24 cellular contexts compared by ENCODE assay signal in genomic region chr3:58258392-58259040, GRCh38. TPM values are rescaled to one million over a fixed set of nuclear protein-coding genes. Genes with fewer than 3 reads are reported as not detected.
"Had no signal": no experiment of that assay in that cellular context is flagged by ENCODE, and none has a peak within 500 bp of the region (broad histone marks: within the 10 kb centered on the region; RNA-seq: fewer than 3 reads in every experiment).

No MANE protein-coding gene starts in this region.

- FAIRE-seq: colon, keratinocyte had no signal

- H3K27me3 Mint-ChIP-seq: activated CD4-positive, alpha-beta memory T cell treated with anti-CD3 and anti-CD28 coated beads, Interleukin-2, amount 10 ng/mL, durations not matched to agents 7 days and 5 days; activated CD4-positive, alpha-beta T cell treated with anti-CD3 and anti-CD28 coated beads, Interleukin-2, amount 10 ng/mL, durations not matched to agents 24 days and 14 days; naive B cell; progenitor cell of endocrine pancreas; T-cell had no signal

- DNase-seq: activated CD4-positive, alpha-beta memory T cell treated with anti-CD3 and anti-CD28 coated beads, Interleukin-2, amount 10 ng/mL, durations not matched to agents 7 days and 5 days; activated CD4-positive, alpha-beta T cell treated with anti-CD3 and anti-CD28 coated beads, Interleukin-2, amount 10 ng/mL, durations not matched to agents 24 days and 14 days; activated gamma-delta T cell; activated naive CD4-positive, alpha-beta T cell treated with anti-CD3 and anti-CD28 coated beads, Interleukin-2, amount 50 U/mL, for 16 hours; activated T-cell treated with anti-CD3 and anti-CD28 coated beads, Interleukin-2, amount 50 U/mL, for 72 hours; central memory CD4-positive, alpha-beta T cell; esophagus squamous epithelium; gastrocnemius medialis; heart left ventricle; left lung; naive B cell; stimulated activated CD4-positive, alpha-beta T cell treated with anti-CD3 and anti-CD28 coated beads, Interleukin-2, amount 100 ng/mL, for 48 hours; T-cell; testis; upper lobe of right lung had no signal

- H3K4me1 ChIP-seq: ascending aorta, esophagus squamous epithelium, heart left ventricle, left lung, testis, upper lobe of right lung had no signal

- H3K27ac Mint-ChIP-seq: activated CD4-positive, alpha-beta memory T cell treated with anti-CD3 and anti-CD28 coated beads, Interleukin-2, amount 10 ng/mL, durations not matched to agents 7 days and 5 days; activated CD4-positive, alpha-beta T cell treated with anti-CD3 and anti-CD28 coated beads, Interleukin-2, amount 10 ng/mL, durations not matched to agents 24 days and 14 days; activated T-cell treated with anti-CD3 and anti-CD28 coated beads, Interleukin-2, amount 50 U/mL, for 72 hours; progenitor cell of endocrine pancreas; T-cell; T-helper 2 cell treated with Interferon-gamma antibody and Interleukin-4, amounts not matched to agents 5 μg/mL and 100 μg/mL, for 36 hours had no signal

- ATAC-seq: activated CD4-positive, CD25-positive, alpha-beta regulatory T cell treated with anti-CD3 and anti-CD28 coated beads, Interleukin-2, amount 50 U/mL, for 24 hours; activated T-cell treated with anti-CD3 and anti-CD28 coated beads, Interleukin-2, amount 50 U/mL, for 72 hours; gastrocnemius medialis; heart left ventricle; left lung; T-cell; upper lobe of right lung had no signal

- H3K27me3 ChIP-seq: ascending aorta, esophagus squamous epithelium, gastrocnemius medialis, heart left ventricle, left lung, testis, upper lobe of right lung had no signal

- H3K27ac ChIP-seq: ascending aorta, esophagus squamous epithelium, gastrocnemius medialis, heart left ventricle, left lung, testis, upper lobe of right lung, VCaP had no signal

- H3K9me3 ChIP-seq: ascending aorta, esophagus squamous epithelium, gastrocnemius medialis, heart left ventricle, left lung, testis, upper lobe of right lung had no signal

- H3K4me3 Mint-ChIP-seq: activated CD4-positive, alpha-beta memory T cell treated with anti-CD3 and anti-CD28 coated beads, Interleukin-2, amount 10 ng/mL, durations not matched to agents 7 days and 5 days; activated CD4-positive, alpha-beta T cell treated with anti-CD3 and anti-CD28 coated beads, Interleukin-2, amount 10 ng/mL, durations not matched to agents 24 days and 14 days; activated T-cell treated with anti-CD3 and anti-CD28 coated beads, Interleukin-2, amount 50 U/mL, for 72 hours; naive B cell; T-cell; T-helper 2 cell treated with Interferon-gamma antibody and Interleukin-4, amounts not matched to agents 5 μg/mL and 100 μg/mL, for 36 hours had no signal

- H3K4me3 ChIP-seq: ascending aorta, esophagus squamous epithelium, gastrocnemius medialis, heart left ventricle, left lung, lung, testis, upper lobe of right lung had no signal

- H3K9me3 Mint-ChIP-seq: activated CD4-positive, alpha-beta memory T cell treated with anti-CD3 and anti-CD28 coated beads, Interleukin-2, amount 10 ng/mL, durations not matched to agents 7 days and 5 days; activated CD4-positive, alpha-beta T cell treated with anti-CD3 and anti-CD28 coated beads, Interleukin-2, amount 10 ng/mL, durations not matched to agents 24 days and 14 days; activated T-cell treated with anti-CD3 and anti-CD28 coated beads, Interleukin-2, amount 50 U/mL, for 72 hours; naive B cell; T-cell; T-helper 2 cell treated with Interferon-gamma antibody and Interleukin-4, amounts not matched to agents 5 μg/mL and 100 μg/mL, for 36 hours had no signal

RNA-seq across cellular contexts. Expression of gene DNASE1L3, which starts 47.7 kb away (rescaled TPM):
- total RNA-seq: activated CD4-positive, alpha-beta memory T cell treated with anti-CD3 and anti-CD28 coated beads, Interleukin-2, amount 10 ng/mL, durations not matched to agents 7 days and 5 days; activated CD4-positive, alpha-beta T cell treated with anti-CD3 and anti-CD28 coated beads, Interleukin-2, amount 10 ng/mL, durations not matched to agents 24 days and 14 days; activated T-cell treated with anti-CD3 and anti-CD28 coated beads, Interleukin-2, amount 50 U/mL, for 72 hours; osteocyte; progenitor cell of endocrine pancreas had no signal
